In the genomic region with DNA sequence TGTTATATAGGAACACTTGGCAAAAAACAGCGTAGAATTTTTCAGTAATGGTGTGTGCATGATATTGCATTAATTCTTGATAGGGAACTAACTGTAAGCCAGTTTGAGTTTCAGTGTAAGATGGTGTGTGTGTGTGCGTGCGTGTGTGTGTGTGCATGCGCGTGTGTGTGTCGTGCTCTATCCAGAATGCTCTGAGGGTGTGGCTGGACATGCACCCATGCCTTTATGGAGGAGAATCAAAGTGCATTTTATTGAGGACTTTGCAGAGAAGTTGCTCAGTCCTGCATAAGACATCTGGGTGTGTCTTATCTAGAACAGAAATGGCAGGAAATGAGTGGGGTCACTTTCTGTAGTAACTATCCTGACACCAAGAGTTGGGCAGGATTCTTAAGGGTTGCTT, we compare ENCODE assay signal across 20 cellular contexts.
A peak's percentile ranks its signal among the peaks of the same experiment; 100 is the strongest.
DNase-seq lines count a peak whose midpoint lies in the region; ATAC-seq, FAIRE-seq and TF ChIP-seq lines count a peak whose summit lies in the region.
"Had no signal": no experiment of that assay in that cellular context is flagged by ENCODE, and none has a peak within 500 bp of the region (broad histone marks: within the 10 kb centered on the region; RNA-seq: fewer than 3 reads in every experiment).

No MANE protein-coding gene starts in this region.

- no peaks in the 10 kb centered on the region for H3K9me3 Mint-ChIP-seq in nephron
- H3K9me3 Mint-ChIP-seq: CD4-positive, alpha-beta T cell; GM23338; HFFc6 had no signal

- no peaks in the 10 kb centered on the region for H4K20me1 ChIP-seq in HepG2 (ENCODE audit: insufficient read depth, low read length)
- no peaks in the 10 kb centered on the region for H4K20me1 ChIP-seq in mammary epithelial cell (ENCODE audit: insufficient read depth, low read length)

- dilution Hi-C loops in mammary epithelial cell (cut with HindIII; ENCODE audit: low sequenced_read_pairs) = no loop called here

- H3K27ac ChIP-seq in liver (ENCODE audit: low read depth in 1 of 2, low read length in 2 of 2) = no peak overlapping the region
- no peak overlapping the region for H3K27ac ChIP-seq in HepG2 (ENCODE audit: extremely low read length, insufficient read depth, low read length)
- H3K27ac ChIP-seq in mammary epithelial cell (ENCODE audit: insufficient read depth, low read depth, low read length) = no peak overlapping the region
- H3K27ac ChIP-seq: 22Rv1, A549, C4-2B had no signal

- in situ Hi-C loops in HepG2 (cut with HindIII; ENCODE audit: extremely low pct_ligation_motif_present, low pct_unique_long_range_greater_than_20kb) = no loop called here
- in situ Hi-C loops in mammary epithelial cell (cut with MboI; ENCODE audit: low sequenced_read_pairs in 2 of 2) = no loop called here

- H3K4me3 ChIP-seq in liver (ENCODE audit: low read depth in 1 of 3, low read length in 3 of 3) (no peak overlapping the region), HepG2 (replicated peaks in 1 of 3; ENCODE audit: insufficient read depth in 1 of 3, low read depth in 2 of 3, low read length in 3 of 3) (no peak overlapping the region), fibroblast of the aortic adventitia (ENCODE audit: low read depth, low read length) (no peak overlapping the region), mammary epithelial cell (replicated peaks in 1 of 3; ENCODE audit: insufficient read depth in 1 of 3, low read depth in 2 of 3, low read length in 3 of 3) (no peak overlapping the region)
- H3K4me3 ChIP-seq: A549, GM23338 had no signal

- peak overlapping the region; percentile 84 to 89 (median 88) for H3K27ac Mint-ChIP-seq in nephron
- H3K27ac Mint-ChIP-seq: CD4-positive, alpha-beta T cell; GM23338; HFFc6 had no signal

- POLR2A ChIA-PET in HepG2 (lab: Yijun Ruan, JAX) = no interaction called here

- no peaks in the 10 kb centered on the region for H3K36me3 Mint-ChIP-seq in nephron (ENCODE audit: low read depth)

- WGBS in liver = 73% methylated on average over 6 of the region's 6 CpGs
- 60% methylated on average over 6 of the region's 6 CpGs for WGBS in HepG2 (ENCODE audit: low lambda C conversion rate)
- 98% methylated on average over 6 of the region's 6 CpGs for WGBS in mammary epithelial cell (ENCODE audit: low coverage, missing lambda C conversion rate)

- H3K36me3 ChIP-seq in liver (ENCODE audit: control insufficient read depth in 4 of 4, insufficient read depth in 3 of 4, low read depth in 1 of 4, low read length in 3 of 4) = no peaks in the 10 kb centered on the region
- no peaks in the 10 kb centered on the region for H3K36me3 ChIP-seq in HepG2 (replicated peaks in 1 of 2; ENCODE audit: control insufficient read depth in 1 of 2, insufficient read depth in 2 of 2, low read length in 2 of 2)
- no peaks in the 10 kb centered on the region for H3K36me3 ChIP-seq in mammary epithelial cell (ENCODE audit: insufficient read depth, low read length)

- no peaks in the 10 kb centered on the region for H3K4me1 ChIP-seq in liver (ENCODE audit: control insufficient read depth in 4 of 4, insufficient read depth in 4 of 4, low read length in 3 of 4)
- no peaks in the 10 kb centered on the region for H3K4me1 ChIP-seq in HepG2 (ENCODE audit: insufficient read depth, low read length)
- no peaks in the 10 kb centered on the region for H3K4me1 ChIP-seq in mammary epithelial cell (ENCODE audit: insufficient read depth, low read length)
- H3K4me1 ChIP-seq: A549, Caco-2 had no signal

- H3K9me3 ChIP-seq in liver (ENCODE audit: control insufficient read depth in 4 of 4, low read length in 3 of 4) (no peaks in the 10 kb centered on the region), HepG2 (ENCODE audit: low read length) (peaks cover 38% of the 10 kb centered on the region), mammary epithelial cell (replicated peaks; ENCODE audit: insufficient read depth, low read length) (no peaks in the 10 kb centered on the region)
- H3K9me3 ChIP-seq: Caco-2 had no signal

- peak overlapping the region in 2 of 3 experiments; percentile 4 to 27 for H3K4me3 Mint-ChIP-seq in nephron
- H3K4me3 Mint-ChIP-seq: CD4-positive, alpha-beta T cell; GM23338; HFFc6 had no signal

- TF ChIP-seq RAD21 in liver (IDR thresholded peaks at IDR 0.05) (no peak), HepG2 (CRISPR knock-in tag; IDR thresholded peaks at IDR 0.05) (no peak)

- CTCF ChIA-PET in HepG2 (lab: Yijun Ruan, JAX; ENCODE audit: low intra/inter-chr PET ratio, low total read pairs) = no interaction called here
- CTCF ChIA-PET in mammary epithelial cell (lab: Charles Lee; ENCODE audit: low non-redundant PET) = no interaction called here

- H3K9ac ChIP-seq in liver (ENCODE audit: low read depth in 1 of 2, low read length in 2 of 2) = no peak overlapping the region
- H3K9ac ChIP-seq in HepG2 (ENCODE audit: insufficient read depth, low read depth, low read length) = no peak overlapping the region
- no peak overlapping the region for H3K9ac ChIP-seq in mammary epithelial cell (ENCODE audit: insufficient read depth, low read length)

- DNase-seq in HepG2 (ENCODE audit: low spot score) (no peak), fibroblast of the aortic adventitia (ENCODE audit: low read depth) (peak; percentile 63), mesenteric fat pad (ENCODE audit: low spot score) (no peak), HK-2 (ENCODE audit: unreplicated experiment) (no peak), mammary epithelial cell (no peak)
- DNase-seq: AML-193; Caco-2; CD4-positive, alpha-beta T cell; HCEC 1CT; HFFc6 had no signal

- TF ChIP-seq POLR2A in HepG2 (IDR thresholded peaks at IDR 0.05; ENCODE audit: insufficient read depth in 1 of 2, low read depth in 2 of 2, low read length in 2 of 2) = no peak

- intact Hi-C loops in HepG2 (cut with micrococcal nuclease; ENCODE audit: unreplicated experiment) (no loop called here), mammary epithelial cell (cut with micrococcal nuclease) (no loop called here)

- no peak for ATAC-seq in HepG2
- ATAC-seq: A549 had no signal

- H3K27me3 ChIP-seq in liver (ENCODE audit: control insufficient read depth in 4 of 4, insufficient read depth in 4 of 4, low read length in 3 of 4) (peaks cover 0 to 1% (median 0%) of the 10 kb centered on the region in 4 donors), HepG2 (ENCODE audit: control insufficient read depth in 1 of 2, insufficient read depth in 2 of 2, low read length in 2 of 2) (no peaks in the 10 kb centered on the region), mammary epithelial cell (ENCODE audit: insufficient read depth, low read length) (no peaks in the 10 kb centered on the region)

- H2AFZ ChIP-seq in HepG2 (ENCODE audit: low read length) (no peak overlapping the region), mammary epithelial cell (ENCODE audit: low read depth, low read length) (no peak overlapping the region)

- H3K4me2 ChIP-seq in HepG2 (ENCODE audit: low read depth, low read length) (no peak overlapping the region), mammary epithelial cell (ENCODE audit: insufficient read depth, low read depth, low read length) (no peak overlapping the region)
- H3K4me2 ChIP-seq: A549, GM23338 had no signal

- H3K27me3 Mint-ChIP-seq in nephron (ENCODE audit: low read depth) = no peaks in the 10 kb centered on the region

- H3K79me2 ChIP-seq in HepG2 (ENCODE audit: insufficient read depth, low read length) (no peaks in the 10 kb centered on the region), mammary epithelial cell (ENCODE audit: insufficient read depth, low read length) (no peaks in the 10 kb centered on the region)

- peaks cover 63% of the 10 kb centered on the region for H3K4me1 Mint-ChIP-seq in nephron

- FAIRE-seq in HepG2 (lab: Jason Lieb, UNC) = no peak
- FAIRE-seq: D721Med, G401.6, GM12891, H54 had no signal

- TF ChIP-seq EP300 in HepG2 (IDR thresholded peaks at IDR 0.05; ENCODE audit: low read depth in 2 of 2, low read length in 2 of 2) = no peak
- no peak for TF ChIP-seq EP300 in HepG2 (CRISPR knock-in tag; IDR thresholded peaks at IDR 0.05; ENCODE audit: borderline replicate concordance)

- BruUV-seq in HepG2 (replicated peaks; lab: Mats Ljungman, UMichigan) (no TSS peak), mammary epithelial cell (replicated peaks; lab: Mats Ljungman, UMichigan) (no TSS peak)

- no peak for TF ChIP-seq CTCF in liver (IDR thresholded peaks at IDR 0.05; ENCODE audit: low read depth, low read length, missing input control)
- TF ChIP-seq CTCF in HepG2 (CRISPR knock-in tag; IDR thresholded peaks at IDR 0.05) = no peak
- no peak for TF ChIP-seq CTCF in fibroblast of the aortic adventitia (IDR thresholded peaks at IDR 0.05; ENCODE audit: insufficient read depth, low read length)
- TF ChIP-seq CTCF in nephron (IDR thresholded peaks at IDR 0.05; ENCODE audit: unreplicated experiment in 3 of 3) = no peak
- TF ChIP-seq CTCF in mammary epithelial cell (conservative IDR thresholded peaks at IDR 0.05 in 1 of 2, IDR thresholded peaks at IDR 0.05 in 1 of 2; ENCODE audit: extremely low read depth in 1 of 2, insufficient read depth in 1 of 2, low read depth in 1 of 2, low read length in 2 of 2) = no peak

TF ChIP-seq in liver, 16 proteins besides CTCF, POLR2A, EP300 and RAD21:
- TF ChIP-seq, protein P1, sequence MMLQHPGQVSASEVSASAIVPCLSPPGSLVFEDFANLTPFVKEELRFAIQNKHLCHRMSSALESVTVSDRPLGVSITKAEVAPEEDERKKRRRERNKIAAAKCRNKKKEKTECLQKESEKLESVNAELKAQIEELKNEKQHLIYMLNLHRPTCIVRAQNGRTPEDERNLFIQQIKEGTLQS (IDR thresholded peaks at IDR 0.05) = no peak
- peak in 1 of 2 donors; percentile 25 for TF ChIP-seq RXRA (IDR thresholded peaks at IDR 0.05)
- TF ChIP-seq EGR1 (IDR thresholded peaks at IDR 0.05; ENCODE audit: low read depth in 2 of 2) = no peak
- TF ChIP-seq NR2F2 (IDR thresholded peaks at IDR 0.05) = peak; percentile 74
- TF ChIP-seq SP1 (IDR thresholded peaks at IDR 0.05) = no peak
- TF ChIP-seq FOXA1 (IDR thresholded peaks at IDR 0.05) = no peak

TF ChIP-seq in HepG2, 621 proteins besides CTCF, POLR2A, EP300 and RAD21 (continues in another document):
- no peak for TF ChIP-seq TSC22D2 (CRISPR knock-in tag; IDR thresholded peaks at IDR 0.05; ENCODE audit: borderline replicate concordance)
- no peak for TF ChIP-seq ASH2L (IDR thresholded peaks at IDR 0.05; ENCODE audit: insufficient read length, low read depth, low read length)
- no peak for TF ChIP-seq NFE2L2 (IDR thresholded peaks at IDR 0.05; ENCODE audit: low read length)
- no peak for TF ChIP-seq ZNF891 (CRISPR knock-in tag; IDR thresholded peaks at IDR 0.05)
